Comparison of ENCODE assay signal across 26 cellular contexts in genomic region chr3:171364500-171364899, GRCh38.
"Had no signal": no experiment of that assay in that cellular context is flagged by ENCODE, and none has a peak within 500 bp of the region (broad histone marks: within the 10 kb centered on the region; RNA-seq: fewer than 3 reads in every experiment).

No MANE protein-coding gene starts in this region.

- H3K9me3 ChIP-seq: left lung, lower lobe of right lung, right atrium auricular region, right lobe of liver, tibial nerve, uterus had no signal

- H3K27ac ChIP-seq: left lung, lower lobe of right lung, right atrium auricular region, right lobe of liver, tibial nerve, uterus had no signal

- H3K27me3 Mint-ChIP-seq: naive B cell; progenitor cell of endocrine pancreas; stimulated activated memory B cell treated with anti-CD40 and anti-IgM and Interleukin-4, amounts not matched to agents 10 μg/mL and 1 μg/mL and 100 μg/mL, for 72 hours; stimulated activated naive CD8-positive, alpha-beta T cell treated with anti-CD3 and anti-CD28 coated beads, Interleukin-15, amount 100 ng/mL, for 72 hours had no signal

- H3K27ac Mint-ChIP-seq: naive B cell; progenitor cell of endocrine pancreas; stimulated activated memory B cell treated with anti-CD40 and anti-IgM and Interleukin-4, amounts not matched to agents 10 μg/mL and 1 μg/mL and 100 μg/mL, for 72 hours; stimulated activated naive CD8-positive, alpha-beta T cell treated with anti-CD3 and anti-CD28 coated beads, Interleukin-15, amount 100 ng/mL, for 72 hours; type B pancreatic cell had no signal

- H3K4me3 Mint-ChIP-seq: naive B cell; natural killer cell; stimulated activated memory B cell treated with anti-CD40 and anti-IgM and Interleukin-4, amounts not matched to agents 10 μg/mL and 1 μg/mL and 100 μg/mL, for 72 hours; stimulated activated naive CD8-positive, alpha-beta T cell treated with anti-CD3 and anti-CD28 coated beads, Interleukin-15, amount 100 ng/mL, for 72 hours; type B pancreatic cell had no signal

- H3K4me1 Mint-ChIP-seq: naive B cell; stimulated activated memory B cell treated with anti-CD40 and anti-IgM and Interleukin-4, amounts not matched to agents 10 μg/mL and 1 μg/mL and 100 μg/mL, for 72 hours had no signal

- H3K4me1 ChIP-seq: left lung, lower lobe of right lung, right atrium auricular region, tibial nerve, uterus had no signal

- H3K4me2 ChIP-seq: smooth muscle cell had no signal

- DNase-seq: head of caudate nucleus; hippocampal formation; kidney glomerular epithelial cell; left cardiac atrium; left lung; lower lobe of right lung; mammary epithelial cell; mesenchymal stem cell; naive B cell; natural killer cell; nucleus accumbens; right lobe of liver; stimulated activated CD4-positive, alpha-beta T cell treated with anti-CD3 and anti-CD28 coated beads, Interleukin-1b, Interleukin-23, amount 100 ng/mL, for 48 hours; stimulated activated CD4-positive, alpha-beta T cell treated with anti-CD3 and anti-CD28 coated beads, Interleukin-2, amount 100 ng/mL, for 48 hours; stimulated activated CD4-positive, alpha-beta T cell treated with anti-CD3 and anti-CD28 coated beads, Interleukin-4, amount 100 ng/mL, for 4 hours; stimulated activated CD8-positive, alpha-beta memory T cell treated with anti-CD3 and anti-CD28 coated beads, Interleukin-4, amount 100 ng/mL, for 48 hours; stimulated activated naive CD4-positive, alpha-beta T cell treated with Interleukin-2 at 50 U/mL for 16 hours; stimulated activated naive CD8-positive, alpha-beta T cell treated with anti-CD3 and anti-CD28 coated beads, Interleukin-15, amount 100 ng/mL, for 72 hours; substantia nigra; uterus had no signal

- ATAC-seq: left cardiac atrium; left lung; lower lobe of right lung; natural killer cell; right lobe of liver; stimulated activated memory B cell treated with anti-CD40 and anti-IgM and Interleukin-4, amounts not matched to agents 10 μg/mL and 1 μg/mL and 100 μg/mL, for 72 hours; stimulated activated naive CD8-positive, alpha-beta T cell treated with anti-CD3 and anti-CD28 coated beads, Interleukin-15, amount 100 ng/mL, for 72 hours had no signal

- H3K27me3 ChIP-seq: left lung, right atrium auricular region, right lobe of liver, tibial nerve, uterus had no signal

- H3K9me3 Mint-ChIP-seq: naive B cell; natural killer cell; stimulated activated memory B cell treated with anti-CD40 and anti-IgM and Interleukin-4, amounts not matched to agents 10 μg/mL and 1 μg/mL and 100 μg/mL, for 72 hours; stimulated activated naive CD8-positive, alpha-beta T cell treated with anti-CD3 and anti-CD28 coated beads, Interleukin-15, amount 100 ng/mL, for 72 hours; type B pancreatic cell had no signal

- H3K36me3 ChIP-seq: left lung, lower lobe of right lung, right atrium auricular region, right lobe of liver, tibial nerve, uterus had no signal

- H3K4me3 ChIP-seq: left lung, lower lobe of right lung, right atrium auricular region, right lobe of liver, smooth muscle cell, tibial nerve, uterus had no signal

- H3K36me3 Mint-ChIP-seq: naive B cell; natural killer cell; stimulated activated memory B cell treated with anti-CD40 and anti-IgM and Interleukin-4, amounts not matched to agents 10 μg/mL and 1 μg/mL and 100 μg/mL, for 72 hours; type B pancreatic cell had no signal
